ENCODE assay signal across 15 cellular contexts in genomic region chr6:75279418-75279817, GRCh38. TPM values are rescaled to one million over a fixed set of nuclear protein-coding genes. Genes with fewer than 3 reads are reported as not detected.
DNase-seq lines count a peak whose midpoint lies in the region; ATAC-seq, FAIRE-seq and TF ChIP-seq lines count a peak whose summit lies in the region.
"Had no signal": no experiment of that assay in that cellular context is flagged by ENCODE, and none has a peak within 500 bp of the region (broad histone marks: within the 10 kb centered on the region; RNA-seq: fewer than 3 reads in every experiment).

No MANE protein-coding gene starts in this region.

- H3K36me3 ChIP-seq in A673 (ENCODE audit: insufficient read depth, low read length, poor library complexity, severe bottlenecking) (no peaks in the 10 kb centered on the region), GM23248 (ENCODE audit: low read depth) (no peaks in the 10 kb centered on the region), adipocyte (ENCODE audit: control insufficient read depth, insufficient read depth, low read length, severe bottlenecking) (no peaks in the 10 kb centered on the region), H7 (replicated peaks; ENCODE audit: control insufficient read depth, insufficient read depth, low read length) (no peaks in the 10 kb centered on the region)
- H3K36me3 ChIP-seq: left lung had no signal

- H3F3A ChIP-seq in GM23248 (ENCODE audit: insufficient read depth) = peaks cover 15% of the 10 kb centered on the region

- H3K27me3 ChIP-seq in A673 (replicated peaks; ENCODE audit: insufficient read depth, low read depth, low read length, poor library complexity) = no peaks in the 10 kb centered on the region
- H3K27me3 ChIP-seq in GM23248 (replicated peaks; ENCODE audit: insufficient read depth) = no peaks in the 10 kb centered on the region
- no peaks in the 10 kb centered on the region for H3K27me3 ChIP-seq in adipocyte (replicated peaks; ENCODE audit: control insufficient read depth, insufficient read depth, low read length)
- H3K27me3 ChIP-seq in H7 (ENCODE audit: control insufficient read depth, insufficient read depth, low read length) = no peaks in the 10 kb centered on the region
- H3K27me3 ChIP-seq: left lung, SJSA1 had no signal

- DNase-seq in A673 (ENCODE audit: low spot score) = no peak
- DNase-seq in GM23248 = no peak
- no peak for DNase-seq in adipocyte (ENCODE audit: low read depth)
- DNase-seq in GM19238 (ENCODE audit: insufficient read length, low spot score) = no peak
- DNase-seq in dedifferentiated amniotic fluid mesenchymal stem cell (ENCODE audit: extremely low spot score) = no peak
- no peak for DNase-seq in H7
- DNase-seq: activated CD4-positive, alpha-beta memory T cell treated with anti-CD3 and anti-CD28 coated beads, Interleukin-2, amount 10 ng/mL, durations not matched to agents 7 days and 5 days; activated gamma-delta T cell; Kasumi-1; left lung; nephron progenitor cell; retina had no signal

- H3K9ac ChIP-seq in GM23248 (no peak overlapping the region), adipocyte (ENCODE audit: low read length) (no peak overlapping the region)

- POLR2A ChIA-PET in A673 (lab: Charles Lee; ENCODE audit: low non-redundant PET) = no interaction called here

- intact Hi-C loops in A673 (cut with micrococcal nuclease; ENCODE audit: unreplicated experiment) = no loop called here

- no TSS peak for BruUV-seq in A673 (replicated peaks; lab: Mats Ljungman, UMichigan)

- in situ Hi-C loops in GM23248 (cut with MboI) = no loop called here

- H4K20me1 ChIP-seq in GM23248 (ENCODE audit: insufficient read depth) = 0 out of 2 replicates have a peak, but pooled peaks cover 12% of the 10 kb centered on the region

- no peaks in the 10 kb centered on the region for H3K9me2 ChIP-seq in GM23248 (ENCODE audit: insufficient read depth)

- no peak for ATAC-seq in GM21717 (IDR thresholded peaks at IDR 0.05; ENCODE audit: unreplicated experiment)
- ATAC-seq: left lung had no signal

- no peak overlapping the region for H2AFZ ChIP-seq in GM23248

- no peak overlapping the region for H3K4me2 ChIP-seq in GM23248 (ENCODE audit: unreplicated experiment)

- H3K27ac ChIP-seq in A673 (ENCODE audit: low read depth, low read length, poor library complexity, severe bottlenecking) (peak overlapping the region; percentile 33), GM23248 (0 out of 2 replicates have a peak overlapping the region, but pooled peaks have one; percentile 39)
- H3K27ac ChIP-seq: SJSA1 had no signal

- 55 to 64% methylated on average over 2 of the region's 2 CpGs for WGBS in GM23248 (ENCODE audit: low coverage in 1 of 2, low lambda C conversion rate in 2 of 2, missing lambda C conversion rate in 2 of 2), 2 experiments

- peak; percentile 64 for FAIRE-seq in islet of Langerhans (lab: Jason Lieb, UNC)

- peaks cover 96% of the 10 kb centered on the region for H3K79me2 ChIP-seq in GM23248 (ENCODE audit: insufficient read depth)

- H3K9me3 ChIP-seq in A673 (ENCODE audit: low read depth, low read length, poor library complexity, severe bottlenecking) (no peaks in the 10 kb centered on the region), GM23248 (ENCODE audit: low read depth) (no peaks in the 10 kb centered on the region), adipocyte (ENCODE audit: control insufficient read depth, low read length) (no peaks in the 10 kb centered on the region)
- H3K9me3 ChIP-seq: left lung, SJSA1 had no signal

- CTCF ChIA-PET in A673 (lab: Charles Lee) = no interaction called here

- H3K4me1 ChIP-seq in A673 (ENCODE audit: insufficient read depth, low read length, poor library complexity, severe bottlenecking) (peaks cover 50% of the 10 kb centered on the region), GM23248 (ENCODE audit: insufficient read depth) (peaks cover 66% of the 10 kb centered on the region), adipocyte (ENCODE audit: control insufficient read depth, insufficient read depth, low read length) (peaks cover 60% of the 10 kb centered on the region)

- no peak for TF ChIP-seq CTCF in A673 (conservative IDR thresholded peaks at IDR 0.05; ENCODE audit: low read depth, low read length)

- no peak overlapping the region for H3K4me3 ChIP-seq in A673 (ENCODE audit: low read depth, low read length, poor library complexity, severe bottlenecking)
- H3K4me3 ChIP-seq in GM23248 = no peak overlapping the region
- peak overlapping the region; percentile 98 for H3K4me3 ChIP-seq in adipocyte (ENCODE audit: low read length)
- H3K4me3 ChIP-seq in H7 (ENCODE audit: insufficient read depth, low read depth, low read length) = no peak overlapping the region
- H3K4me3 ChIP-seq: left lung, SJSA1 had no signal

RNA-seq across cellular contexts. Expression of gene TMEM30A, which starts 5.2 kb away (rescaled TPM):
- 54.2 and 63.9 TPM in 2 replicates for total RNA-seq in A673 (2021)
- 150 and 152 TPM in 2 replicates for total RNA-seq in GM23248 (2014; rRNA removed; shearing (Covaris generic))
- polyA plus RNA-seq in GM23248 (2016; fragmentation: Nextera tagmentation; extraction: Ambion mirVana) = 118 and 125 TPM in 2 replicates
- 33.0 and 45.1 TPM in 2 replicates for total RNA-seq in H7 (2014; rRNA removed; shearing (Covaris generic))

RNA-seq across cellular contexts. Expression of gene COX7A2, which starts 35.8 kb away (rescaled TPM):
- 442 and 451 TPM in 2 replicates for total RNA-seq in A673 (2021)
- 166 and 545 TPM in 2 replicates for total RNA-seq in GM23248 (2014; rRNA removed; shearing (Covaris generic))
- polyA plus RNA-seq in GM23248 (2016; fragmentation: Nextera tagmentation; extraction: Ambion mirVana) = 666 and 696 TPM in 2 replicates
- 282 and 292 TPM in 2 replicates for total RNA-seq in H7 (2014; rRNA removed; shearing (Covaris generic))
